In the genomic region with DNA sequence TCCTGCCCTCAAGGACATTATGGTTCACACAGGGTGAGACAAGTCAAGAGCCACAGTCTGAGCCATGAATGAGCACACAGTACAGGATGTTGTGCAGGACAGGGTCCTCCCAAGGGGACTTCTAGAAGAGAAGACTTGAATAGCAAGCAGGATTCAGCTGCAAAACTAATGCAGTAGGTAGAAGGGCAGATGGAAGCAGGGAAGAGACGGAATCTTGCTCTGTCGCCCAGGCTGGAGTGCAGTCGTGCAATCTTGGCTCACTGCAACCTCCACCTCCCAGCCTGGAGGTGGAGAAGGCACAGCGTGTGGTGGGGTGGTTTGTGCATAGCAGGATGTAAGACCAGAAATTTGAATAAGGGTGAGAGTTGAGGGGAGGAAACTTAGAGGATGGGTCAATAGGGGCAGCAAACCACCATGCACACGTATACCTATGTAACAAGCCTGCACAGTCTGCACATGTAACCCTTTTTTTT, we compare ENCODE assay signal across 20 cellular contexts. TPM values are rescaled to one million over a fixed set of nuclear protein-coding genes. Genes with fewer than 3 reads are reported as not detected.
A peak's percentile ranks its signal among the peaks of the same experiment; 100 is the strongest.
DNase-seq lines count a peak whose midpoint lies in the region; ATAC-seq, FAIRE-seq and TF ChIP-seq lines count a peak whose summit lies in the region.
"Had no signal": no experiment of that assay in that cellular context is flagged by ENCODE, and none has a peak within 500 bp of the region (broad histone marks: within the 10 kb centered on the region; RNA-seq: fewer than 3 reads in every experiment).

No MANE protein-coding gene starts in this region.

- H3K36me3 ChIP-seq in astrocyte (ENCODE audit: insufficient read depth, low read length) = no peaks in the 10 kb centered on the region
- H3K36me3 ChIP-seq in neural progenitor cell = no peaks in the 10 kb centered on the region
- H3K36me3 ChIP-seq: BE2C, colonic mucosa, HAP-1 had no signal

- ATAC-seq in GM19372 (IDR thresholded peaks at IDR 0.05; ENCODE audit: low read depth, unreplicated experiment) (peak; percentile 44), HG02852 (IDR thresholded peaks at IDR 0.05; ENCODE audit: unreplicated experiment) (peak; percentile 45), HG03342 (IDR thresholded peaks at IDR 0.05; ENCODE audit: unreplicated experiment) (no peak)
- ATAC-seq: left cardiac atrium had no signal

- H3K27me3 ChIP-seq in astrocyte (ENCODE audit: insufficient read depth, low read length) (peaks cover 2% of the 10 kb centered on the region), neural progenitor cell (no peaks in the 10 kb centered on the region)
- H3K27me3 ChIP-seq: BE2C, colonic mucosa had no signal

- intact Hi-C loops in activated CD4-positive, alpha-beta T cell treated with anti-CD3 and anti-CD28 coated beads, Interleukin-2, amount 10 ng/mL, durations not matched to agents 24 days and 14 days (cut with micrococcal nuclease) = no loop called here

- H3K27me3 Mint-ChIP-seq in astrocyte (ENCODE audit: low read depth, unreplicated experiment) = peaks cover under 1% of the 10 kb centered on the region
- H3K27me3 Mint-ChIP-seq in activated CD4-positive, alpha-beta T cell treated with anti-CD3 and anti-CD28 coated beads, Interleukin-2, amount 10 ng/mL, durations not matched to agents 24 days and 14 days = peaks cover 9% of the 10 kb centered on the region
- H3K27me3 Mint-ChIP-seq in neural progenitor cell (ENCODE audit: insufficient read depth, low read depth) = no peaks in the 10 kb centered on the region

- FAIRE-seq in astrocyte (lab: Jason Lieb, UNC) = no peak
- FAIRE-seq: RCC 7860 had no signal

- TF ChIP-seq POLR2A in GM15510 (IDR thresholded peaks at IDR 0.05; ENCODE audit: borderline replicate concordance, extremely low read depth, insufficient read length) = peak; percentile 36

- H3K4me2 ChIP-seq in astrocyte (ENCODE audit: low read length) (no peak overlapping the region), neural progenitor cell (no peak overlapping the region)
- H3K4me2 ChIP-seq: KMS-11 had no signal

- H3K27ac Mint-ChIP-seq in astrocyte (ENCODE audit: unreplicated experiment) (no peak overlapping the region), neural progenitor cell (no peak overlapping the region)
- H3K27ac Mint-ChIP-seq in activated CD4-positive, alpha-beta T cell treated with anti-CD3 and anti-CD28 coated beads, Interleukin-2, amount 10 ng/mL, durations not matched to agents 24 days and 14 days = no peak overlapping the region

- H3K79me2 ChIP-seq in astrocyte (ENCODE audit: insufficient read depth, low read length) (no peaks in the 10 kb centered on the region), neural progenitor cell (ENCODE audit: low read depth) (no peaks in the 10 kb centered on the region)

- H3K27ac ChIP-seq in astrocyte (ENCODE audit: low read depth, low read length) (no peak overlapping the region), neural progenitor cell (no peak overlapping the region)
- H3K27ac ChIP-seq: colonic mucosa, KMS-11 had no signal

- H3K4me1 ChIP-seq in astrocyte (ENCODE audit: insufficient read depth, low read length) = peaks cover 23% of the 10 kb centered on the region
- H3K4me1 ChIP-seq in neural progenitor cell = no peaks in the 10 kb centered on the region
- H3K4me1 ChIP-seq: BE2C, colonic mucosa had no signal

- H3K4me3 Mint-ChIP-seq in astrocyte (ENCODE audit: unreplicated experiment) (peak overlapping the region; percentile 27), neural progenitor cell (no peak overlapping the region)
- H3K4me3 Mint-ChIP-seq in activated CD4-positive, alpha-beta T cell treated with anti-CD3 and anti-CD28 coated beads, Interleukin-2, amount 10 ng/mL, durations not matched to agents 24 days and 14 days = no peak overlapping the region

- no peaks in the 10 kb centered on the region for H3K36me3 Mint-ChIP-seq in astrocyte (ENCODE audit: low read depth, unreplicated experiment)
- no peaks in the 10 kb centered on the region for H3K36me3 Mint-ChIP-seq in activated CD4-positive, alpha-beta T cell treated with anti-CD3 and anti-CD28 coated beads, Interleukin-2, amount 10 ng/mL, durations not matched to agents 24 days and 14 days (ENCODE audit: low read depth)
- no peaks in the 10 kb centered on the region for H3K36me3 Mint-ChIP-seq in neural progenitor cell

- H3K9me3 ChIP-seq in astrocyte (ENCODE audit: insufficient read depth, low read depth, low read length) (no peaks in the 10 kb centered on the region), neural progenitor cell (ENCODE audit: low read depth) (no peaks in the 10 kb centered on the region)
- H3K9me3 ChIP-seq: BE2C, colonic mucosa, HAP-1 had no signal

- H2AFZ ChIP-seq in astrocyte (ENCODE audit: low read depth, low read length) (no peak overlapping the region), neural progenitor cell (replicated peaks) (no peak overlapping the region)

- H3K9me3 Mint-ChIP-seq in astrocyte (ENCODE audit: unreplicated experiment) (no peaks in the 10 kb centered on the region), neural progenitor cell (no peaks in the 10 kb centered on the region)
- no peaks in the 10 kb centered on the region for H3K9me3 Mint-ChIP-seq in activated CD4-positive, alpha-beta T cell treated with anti-CD3 and anti-CD28 coated beads, Interleukin-2, amount 10 ng/mL, durations not matched to agents 24 days and 14 days

- DNase-seq in astrocyte (ENCODE audit: low read depth) = no peak
- no peak for DNase-seq in DMS53 (lab: John Stamatoyannopoulos, UW)
- DNase-seq in activated CD4-positive, alpha-beta T cell treated with anti-CD3 and anti-CD28 coated beads, Interleukin-2, amount 10 ng/mL, durations not matched to agents 24 days and 14 days = no peak
- DNase-seq in neural progenitor cell (ENCODE audit: low spot score) = no peak
- DNase-seq: activated CD4-positive, alpha-beta T cell treated with anti-CD3 and anti-CD28 coated beads for 4 hours; BE2C; colonic mucosa; left cardiac atrium; NCI-H1436 treated with DMSO at 0.1 percent for 48 hours; NCI-H524 treated with DMSO at 0.1 percent for 48 hours had no signal

- no peak for TF ChIP-seq CTCF in astrocyte (IDR thresholded peaks at IDR 0.05; ENCODE audit: insufficient read depth, low read depth, low read length)
- no peak for TF ChIP-seq CTCF in neural progenitor cell (IDR thresholded peaks at IDR 0.05)

- H3K9ac ChIP-seq in astrocyte (ENCODE audit: low read length) (no peak overlapping the region), neural progenitor cell (no peak overlapping the region)
- H3K9ac ChIP-seq: KMS-11 had no signal

- H4K20me1 ChIP-seq in astrocyte (ENCODE audit: insufficient read depth, low read length) = no peaks in the 10 kb centered on the region
- H4K20me1 ChIP-seq in neural progenitor cell (ENCODE audit: low read depth) = no peaks in the 10 kb centered on the region

- peaks cover 19% of the 10 kb centered on the region for H3K4me1 Mint-ChIP-seq in astrocyte (ENCODE audit: low read depth, unreplicated experiment)
- peaks cover 5% of the 10 kb centered on the region for H3K4me1 Mint-ChIP-seq in activated CD4-positive, alpha-beta T cell treated with anti-CD3 and anti-CD28 coated beads, Interleukin-2, amount 10 ng/mL, durations not matched to agents 24 days and 14 days
- peaks cover 7% of the 10 kb centered on the region for H3K4me1 Mint-ChIP-seq in neural progenitor cell

- no peak overlapping the region for H3K4me3 ChIP-seq in astrocyte (ENCODE audit: insufficient read depth, low read depth, low read length)
- H3K4me3 ChIP-seq in neural progenitor cell = no peak overlapping the region
- H3K4me3 ChIP-seq: colonic mucosa, HAP-1 had no signal

- H3F3A ChIP-seq in neural progenitor cell (ENCODE audit: low read depth) = no peaks in the 10 kb centered on the region

RNA-seq across cellular contexts. Expression of a gene that starts 8.0 kb away (rescaled TPM):
- not detected in 2 replicates for total RNA-seq in astrocyte
- total RNA-seq in activated CD4-positive, alpha-beta T cell treated with anti-CD3 and anti-CD28 coated beads, Interleukin-2, amount 10 ng/mL, durations not matched to agents 24 days and 14 days = not detected in 2 replicates
- total RNA-seq in neural progenitor cell (ENCODE audit: low replicate concordance) = 0.22 and 0.31 TPM in 2 replicates
- total RNA-seq: left cardiac atrium; myocyte; T-helper 1 cell treated with Interleukin-12 subunit alpha and Interleukin-12 subunit beta and Interleukin-4 antibody, amounts not matched to agents 30 ng/mL and 1 ng/mL, for 36 hours; urinary bladder had no signal
